In the genomic region with DNA sequence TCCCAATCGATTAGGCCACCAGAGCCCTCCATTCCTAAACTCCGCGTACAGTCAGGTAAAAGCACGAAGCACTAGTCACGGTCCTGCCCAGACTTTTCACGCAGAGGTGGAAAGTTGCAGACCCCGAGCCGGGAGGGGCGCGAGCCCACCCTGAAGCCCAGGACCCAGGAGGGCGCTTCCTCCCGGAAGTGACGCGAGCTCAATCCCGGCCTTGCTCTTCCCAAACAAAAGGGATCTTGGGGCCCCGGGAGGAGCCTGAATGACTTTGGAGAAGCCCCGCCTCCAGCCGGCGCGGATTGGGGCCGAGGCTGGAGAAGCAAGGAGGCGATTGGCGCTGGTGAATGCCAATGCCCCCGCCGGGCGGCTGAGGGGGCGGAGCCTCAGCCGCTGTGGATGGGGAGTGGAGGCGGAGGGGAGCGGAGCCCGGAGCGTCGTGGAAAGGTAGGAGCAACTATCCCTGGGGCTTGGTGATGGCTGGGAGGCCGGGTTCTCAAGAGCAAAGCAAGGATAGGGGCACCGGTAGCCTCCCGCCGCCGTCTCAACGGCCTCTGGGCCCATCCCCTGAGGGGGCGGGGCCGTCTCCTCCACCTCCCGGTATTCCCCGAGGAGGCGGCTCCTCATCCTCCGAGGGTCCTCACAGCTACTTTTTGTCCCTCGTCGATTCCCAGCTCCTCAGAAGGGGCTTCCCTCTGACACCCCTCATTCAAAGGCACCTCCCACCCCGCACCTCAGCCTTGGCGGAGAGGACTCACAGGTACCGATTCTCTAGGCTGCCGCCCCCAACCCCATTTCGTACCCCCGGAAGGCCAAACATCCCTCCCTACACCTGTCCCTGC, we compare ENCODE assay signal across 8 cellular contexts. TPM values are rescaled to one million over a fixed set of nuclear protein-coding genes. Genes with fewer than 3 reads are reported as not detected.
DNase-seq lines count a peak whose midpoint lies in the region; ATAC-seq and TF ChIP-seq lines count a peak whose summit lies in the region.

CTTNBP2NL (plus strand) TSS at position 383 of the 836 bp plus-strand sequence. CDS start 19,952 bp downstream, outside the sequence.

- H3K27me3 ChIP-seq in GM06990 (replicated peaks; ENCODE audit: control insufficient read depth, insufficient read depth, low read length) (no peaks in the 10 kb centered on the region), SU-DHL-6 (ENCODE audit: low read length) (no peaks in the 10 kb centered on the region), parathyroid adenoma (ENCODE audit: control insufficient read depth, insufficient read depth, low read length) (no peaks in the 10 kb centered on the region), tibial artery (no peaks in the 10 kb centered on the region)

- DNase-seq in GM06990 (ENCODE audit: extremely low read depth, insufficient read length) (peak; percentile 88), NCI-H1092 (lab: John Stamatoyannopoulos, UW) (peak; percentile 96), Right ventricle myocardium superior (peak; percentile 98), tibial artery (peak; percentile 98)
- DNase-seq in activated naive CD8-positive, alpha-beta T cell treated with anti-CD3 and anti-CD28 coated beads, Interleukin-2, amount 50 U/mL, for 24 hours = peak; percentile 86

- H3K4me1 ChIP-seq in parathyroid adenoma (no peaks in the 10 kb centered on the region), tibial artery (peaks cover 0 to 72% (median 38%) of the 10 kb centered on the region in 4 donors)

- peaks cover 11% of the 10 kb centered on the region; the same call in 1 of the 2 replicates for H3F3A ChIP-seq in SU-DHL-6 (ENCODE audit: insufficient read depth)

- H3K27me3 Mint-ChIP-seq in activated naive CD8-positive, alpha-beta T cell treated with anti-CD3 and anti-CD28 coated beads, Interleukin-2, amount 50 U/mL, for 24 hours = peaks cover 19% of the 10 kb centered on the region

- H3K9me3 Mint-ChIP-seq in activated naive CD8-positive, alpha-beta T cell treated with anti-CD3 and anti-CD28 coated beads, Interleukin-2, amount 50 U/mL, for 24 hours = no peaks in the 10 kb centered on the region

- H3K36me3 ChIP-seq in GM06990 (ENCODE audit: control insufficient read depth, insufficient read depth, low read length) = no peaks in the 10 kb centered on the region
- H3K36me3 ChIP-seq in SU-DHL-6 (ENCODE audit: low read length) = no peaks in the 10 kb centered on the region
- H3K36me3 ChIP-seq in parathyroid adenoma (ENCODE audit: control insufficient read depth, insufficient read depth, low read length) = no peaks in the 10 kb centered on the region
- H3K36me3 ChIP-seq in tibial artery = no peaks in the 10 kb centered on the region

- H3K4me2 ChIP-seq in SU-DHL-6 (ENCODE audit: low read depth, low read length, poor library complexity, severe bottlenecking) (peak within 1 kb of the TSS; percentile 78), parathyroid adenoma (ENCODE audit: low read length) (peak within 1 kb of the TSS; percentile 84)

- H3K4me1 Mint-ChIP-seq in activated naive CD8-positive, alpha-beta T cell treated with anti-CD3 and anti-CD28 coated beads, Interleukin-2, amount 50 U/mL, for 24 hours = peaks cover 29% of the 10 kb centered on the region

- intact Hi-C loops in Right ventricle myocardium superior (cut with DNase I) (loop anchor here (10.0 kb wide), 1 partner anchor 229 kb away; no protein-coding TSS in a partner anchor), tibial artery (cut with DNase I; ENCODE audit: low total_unique reads) (loop anchor here (5.0 kb wide), 1 partner anchor 561 kb away; the partner anchor contains the start of gene SLC16A1)

- H3K9me3 ChIP-seq in SU-DHL-6 (ENCODE audit: insufficient read depth, low read length) (no peaks in the 10 kb centered on the region), parathyroid adenoma (ENCODE audit: control insufficient read depth, low read length) (no peaks in the 10 kb centered on the region), tibial artery (no peaks in the 10 kb centered on the region)

- no peaks in the 10 kb centered on the region for H4K20me1 ChIP-seq in SU-DHL-6 (ENCODE audit: low read depth, low read length)

- no peaks in the 10 kb centered on the region for H3K36me3 Mint-ChIP-seq in activated naive CD8-positive, alpha-beta T cell treated with anti-CD3 and anti-CD28 coated beads, Interleukin-2, amount 50 U/mL, for 24 hours (ENCODE audit: low read depth)

- H3K9ac ChIP-seq in SU-DHL-6 (ENCODE audit: low read length) = peak within 1 kb of the TSS; percentile 62
- H3K9ac ChIP-seq in parathyroid adenoma = no peak within 1 kb of the TSS

- no peaks in the 10 kb centered on the region for H3K9me2 ChIP-seq in SU-DHL-6 (replicated peaks; ENCODE audit: insufficient read depth, low read length)

- H3K27ac Mint-ChIP-seq in activated naive CD8-positive, alpha-beta T cell treated with anti-CD3 and anti-CD28 coated beads, Interleukin-2, amount 50 U/mL, for 24 hours = peak within 1 kb of the TSS; percentile 78

- TF ChIP-seq CTCF in GM06990 (IDR thresholded peaks at IDR 0.05; ENCODE audit: insufficient read depth, low read length, poor library complexity, severe bottlenecking) (no peak), SU-DHL-6 (IDR thresholded peaks at IDR 0.05; ENCODE audit: insufficient read depth, low read length, poor library complexity, severe bottlenecking) (no peak), parathyroid adenoma (IDR thresholded peaks at IDR 0.05) (no peak), tibial artery (IDR thresholded peaks at IDR 0.05) (no peak)

- H2AFZ ChIP-seq in SU-DHL-6 (ENCODE audit: low read depth, low read length, severe bottlenecking) (peak within 1 kb of the TSS; percentile 100), parathyroid adenoma (peak within 1 kb of the TSS; percentile 87)

- H3K27ac ChIP-seq in SU-DHL-6 (ENCODE audit: low read depth, low read length) (no peak within 1 kb of the TSS), parathyroid adenoma (peak within 1 kb of the TSS; percentile 76), tibial artery (peak within 1 kb of the TSS; percentile 93 to 94)

- peak within 1 kb of the TSS; percentile 89 for H3K4me3 Mint-ChIP-seq in activated naive CD8-positive, alpha-beta T cell treated with anti-CD3 and anti-CD28 coated beads, Interleukin-2, amount 50 U/mL, for 24 hours

- H3K4me3 ChIP-seq in GM06990 (replicated peaks; ENCODE audit: low read depth, low read length) (peak within 1 kb of the TSS; percentile 98), SU-DHL-6 (ENCODE audit: insufficient read depth, low read length, poor library complexity, severe bottlenecking) (peak within 1 kb of the TSS; percentile 83), parathyroid adenoma (ENCODE audit: low read depth, low read length) (peak within 1 kb of the TSS; percentile 98), tibial artery (peak within 1 kb of the TSS; percentile 65 to 96)

- H3K79me2 ChIP-seq in SU-DHL-6 (ENCODE audit: insufficient read depth, low read length) = no peaks in the 10 kb centered on the region
- H3K79me2 ChIP-seq in parathyroid adenoma = peaks cover 11% of the 10 kb centered on the region

- ATAC-seq in HG02588 (IDR thresholded peaks at IDR 0.05; ENCODE audit: unreplicated experiment) = peak; percentile 82
- ATAC-seq in activated naive CD8-positive, alpha-beta T cell treated with anti-CD3 and anti-CD28 coated beads, Interleukin-2, amount 50 U/mL, for 24 hours = peak; percentile 91
- peak; percentile 96 for ATAC-seq in Right ventricle myocardium superior (ENCODE audit: poor library complexity)

RNA-seq across cellular contexts. Expression of gene CTTNBP2NL, which starts in this region (rescaled TPM):
- total RNA-seq in Right ventricle myocardium superior = 12.6 TPM
